ENCODE assay signal across 8 cellular contexts in genomic region chr16:11681977-11682654, GRCh38. TPM values are rescaled to one million over a fixed set of nuclear protein-coding genes. Genes with fewer than 3 reads are reported as not detected.
DNase-seq lines count a peak whose midpoint lies in the region; ATAC-seq lines count a peak whose summit lies in the region.

No MANE protein-coding gene starts in this region.

- DNase-seq in SKM-1 treated with dmso at 0.1 percent for 144 hours (lab: John Stamatoyannopoulos, UW; ENCODE audit: unreplicated experiment) (peak; percentile 5), SKM-1 (lab: John Stamatoyannopoulos, UW; ENCODE audit: unreplicated experiment) (no peak), DMS153 (lab: John Stamatoyannopoulos, UW) (no peak)

- H3K27me3 ChIP-seq in rectal smooth muscle tissue (ENCODE audit: control insufficient read depth, insufficient read depth, low read length), result no peaks in the 10 kb centered on the region

- H3K27me3 Mint-ChIP-seq in activated T-helper 17 cell treated with anti-CD3 and anti-CD28 coated beads, Interleukin-2, amount 50 U/mL, for 72 hours, result no peaks in the 10 kb centered on the region

- H3K4me3 ChIP-seq in rectal smooth muscle tissue (ENCODE audit: low read length), result no peak overlapping the region

- peak overlapping the region; percentile 53 for H3K27ac Mint-ChIP-seq in activated T-helper 17 cell treated with anti-CD3 and anti-CD28 coated beads, Interleukin-2, amount 50 U/mL, for 72 hours

- H3K9me3 Mint-ChIP-seq in activated T-helper 17 cell treated with anti-CD3 and anti-CD28 coated beads, Interleukin-2, amount 50 U/mL, for 72 hours, result no peaks in the 10 kb centered on the region

- H3K36me3 Mint-ChIP-seq in activated T-helper 17 cell treated with anti-CD3 and anti-CD28 coated beads, Interleukin-2, amount 50 U/mL, for 72 hours (ENCODE audit: low read depth), result peaks cover 99% of the 10 kb centered on the region

- peaks cover 7% of the 10 kb centered on the region for H3K4me1 ChIP-seq in rectal smooth muscle tissue (ENCODE audit: control insufficient read depth, insufficient read depth, low read length)

- H3K27ac ChIP-seq in rectal smooth muscle tissue (ENCODE audit: low read depth, low read length), result peak overlapping the region; percentile 15

- H3K36me3 ChIP-seq in rectal smooth muscle tissue (ENCODE audit: control insufficient read depth, insufficient read depth, low read length), result peaks cover 31% of the 10 kb centered on the region

- peaks cover 32% of the 10 kb centered on the region for H3K4me1 Mint-ChIP-seq in activated T-helper 17 cell treated with anti-CD3 and anti-CD28 coated beads, Interleukin-2, amount 50 U/mL, for 72 hours

- H3K4me3 Mint-ChIP-seq in activated T-helper 17 cell treated with anti-CD3 and anti-CD28 coated beads, Interleukin-2, amount 50 U/mL, for 72 hours, result peak overlapping the region; percentile 55

- ATAC-seq in HG03097 (IDR thresholded peaks at IDR 0.05; ENCODE audit: low FRiP score, unreplicated experiment), result peak; percentile 36
- ATAC-seq in activated T-helper 17 cell treated with anti-CD3 and anti-CD28 coated beads, Interleukin-2, amount 50 U/mL, for 72 hours (replicated peaks), result no peak
- no peak for ATAC-seq in GM18858 (IDR thresholded peaks at IDR 0.05; ENCODE audit: unreplicated experiment)
- ATAC-seq in HG03045 (IDR thresholded peaks at IDR 0.05; ENCODE audit: unreplicated experiment), result no peak

- no peak overlapping the region for H3K9ac ChIP-seq in rectal smooth muscle tissue (ENCODE audit: low read length)

RNA-seq across cellular contexts. Expression of gene SNN, which starts 13.9 kb away (rescaled TPM):
- 1 to 10 TPM; 3.3 to 4.9 TPM for total RNA-seq in activated T-helper 17 cell treated with anti-CD3 and anti-CD28 coated beads, Interleukin-2, amount 50 U/mL, for 72 hours
